In the genomic region with DNA sequence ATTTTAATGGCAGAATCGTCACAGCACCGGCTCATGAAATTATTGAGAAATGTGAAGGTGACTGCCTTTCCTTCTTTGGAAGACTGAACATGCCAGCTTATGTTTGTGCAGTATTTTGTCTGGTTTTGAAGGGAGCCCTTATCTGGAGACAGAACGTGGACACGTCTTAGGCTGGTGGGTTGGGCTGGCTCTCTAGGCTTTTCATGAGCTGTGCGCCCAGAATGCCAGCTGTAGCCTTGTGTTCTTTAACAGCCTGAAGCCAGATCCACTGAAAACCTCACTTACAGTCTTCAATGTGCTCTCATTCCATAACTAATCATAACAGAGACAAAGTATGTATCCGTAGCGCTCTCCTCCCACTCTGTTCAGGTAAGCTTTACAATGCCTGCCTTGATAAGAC, we compare ENCODE assay signal across 16 cellular contexts.
"Had no signal": no experiment of that assay in that cellular context is flagged by ENCODE, and none has a peak within 500 bp of the region (broad histone marks: within the 10 kb centered on the region; RNA-seq: fewer than 3 reads in every experiment).

No MANE protein-coding gene starts in this region.

- H3K4me3 ChIP-seq: coronary artery, lung, prostate gland, sigmoid colon had no signal

- H3K27me3 ChIP-seq: neutrophil, sigmoid colon had no signal

- ATAC-seq: effector memory CD8-positive, alpha-beta T cell; left lobe of liver; natural killer cell; right cardiac atrium; stimulated activated naive CD8-positive, alpha-beta T cell treated with anti-CD3 and anti-CD28 coated beads, Interleukin-15, Interleukin-2, amounts not matched to agents 100 U/mL and 50 U/mL, for 24 hours had no signal

- H3K27ac ChIP-seq: neutrophil, parathyroid adenoma, prostate gland, sigmoid colon had no signal

- DNase-seq: dermis blood vessel endothelial cell; effector memory CD8-positive, alpha-beta T cell; kidney; natural killer cell; right cardiac atrium; sigmoid colon; stimulated activated CD4-positive, alpha-beta T cell treated with anti-CD3 and anti-CD28 coated beads, Interleukin-2, amount 100 ng/mL, for 24 hours; stimulated activated CD4-positive, alpha-beta T cell treated with anti-CD3 and anti-CD28 coated beads, Interleukin-4, amount 100 ng/mL, for 24 hours; stimulated activated naive CD8-positive, alpha-beta T cell treated with anti-CD3 and anti-CD28 coated beads, Interleukin-15, Interleukin-2, amounts not matched to agents 100 U/mL and 50 U/mL, for 24 hours; substantia nigra had no signal
